Comparison of ENCODE assay signal across 29 cellular contexts in the genomic region with DNA sequence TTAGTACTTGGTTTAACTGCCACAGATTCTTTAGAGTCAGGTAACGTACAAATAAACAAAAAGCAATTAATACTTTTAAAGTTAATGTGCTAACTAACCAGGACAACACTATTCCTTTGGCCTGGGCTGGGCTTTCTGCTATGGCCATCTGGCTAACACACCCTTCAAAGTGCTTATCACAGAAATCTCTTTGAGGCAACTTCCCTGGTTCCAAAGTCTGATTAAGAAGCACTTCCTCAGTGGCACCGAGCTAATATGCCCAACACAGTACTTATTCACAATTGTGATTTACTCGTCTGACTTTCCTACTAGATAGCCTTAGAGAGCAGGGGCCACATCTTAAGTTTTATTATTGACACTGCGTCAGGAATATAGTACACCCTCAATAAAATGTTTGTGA.
"Had no signal": no experiment of that assay in that cellular context is flagged by ENCODE, and none has a peak within 500 bp of the region (broad histone marks: within the 10 kb centered on the region; RNA-seq: fewer than 3 reads in every experiment).

No MANE protein-coding gene starts in this region.

- H2AFZ ChIP-seq: neural progenitor cell, parathyroid adenoma had no signal

- H3K9me3 Mint-ChIP-seq: naive thymus-derived CD8-positive, alpha-beta T cell; nephron progenitor cell; neural progenitor cell; stimulated activated memory B cell treated with anti-CD40 and anti-IgM and Interleukin-4, amounts not matched to agents 10 μg/mL and 1 μg/mL and 100 μg/mL, for 72 hours; stimulated activated naive CD8-positive, alpha-beta T cell treated with anti-CD3 and anti-CD28 coated beads, Interleukin-15, Interleukin-2, amounts not matched to agents 100 ng/mL and 50 ng/mL, for 24 hours had no signal

- H3K9me3 ChIP-seq: ovary, psoas muscle, right lobe of liver, sigmoid colon, spleen, stomach, thoracic aorta, thyroid gland, tibial nerve, upper lobe of left lung, vagina had no signal

- DNase-seq: naive thymus-derived CD8-positive, alpha-beta T cell; nephron progenitor cell; occipital lobe; ovary; psoas muscle; right cardiac atrium; right lobe of liver; sigmoid colon; spleen; stimulated activated CD4-positive, alpha-beta T cell treated with anti-CD3 and anti-CD28 coated beads, Interleukin-12 subunit alpha, Interleukin-12 subunit beta, amount 100 ng/mL, for 4 hours; stimulated activated CD4-positive, alpha-beta T cell treated with anti-CD3 and anti-CD28 coated beads, Interleukin-1b, Interleukin-23, amount 100 ng/mL, for 48 hours; stimulated activated CD4-positive, alpha-beta T cell treated with anti-CD3 and anti-CD28 coated beads, Interleukin-4, amount 100 ng/mL, for 1 hour; stimulated activated CD4-positive, alpha-beta T cell treated with anti-CD3 and anti-CD28 coated beads, Interleukin-4, amount 100 ng/mL, for 4 hours; stimulated activated CD8-positive, alpha-beta memory T cell treated with anti-CD3 and anti-CD28 coated beads, Interleukin-4, amount 100 ng/mL, for 48 hours; stimulated activated naive CD4-positive, alpha-beta T cell; stomach; thyroid gland; trophoblast cell; upper lobe of left lung had no signal

- H3K36me3 ChIP-seq: neural progenitor cell, ovary, right lobe of liver, sigmoid colon, spleen, stomach, thoracic aorta, thyroid gland, tibial nerve, upper lobe of left lung, vagina had no signal

- H3K27ac ChIP-seq: ovary, parathyroid adenoma, psoas muscle, right lobe of liver, sigmoid colon, spleen, stomach, thoracic aorta, thyroid gland, tibial nerve, upper lobe of left lung, vagina had no signal

- ATAC-seq: naive thymus-derived CD8-positive, alpha-beta T cell; natural killer cell treated with Interleukin-12 subunit alpha and Interleukin-12 subunit beta and Interleukin-15 and Interleukin-18, amount 100 ng/mL, for 72 hours; psoas muscle; right cardiac atrium; right lobe of liver; stimulated activated memory B cell treated with anti-CD40 and anti-IgM and Interleukin-4, amounts not matched to agents 10 μg/mL and 1 μg/mL and 100 μg/mL, for 72 hours had no signal

- H3K36me3 Mint-ChIP-seq: naive thymus-derived CD8-positive, alpha-beta T cell; neural progenitor cell; stimulated activated memory B cell treated with anti-CD40 and anti-IgM and Interleukin-4, amounts not matched to agents 10 μg/mL and 1 μg/mL and 100 μg/mL, for 72 hours had no signal

- H3K4me1 Mint-ChIP-seq: stimulated activated memory B cell treated with anti-CD40 and anti-IgM and Interleukin-4, amounts not matched to agents 10 μg/mL and 1 μg/mL and 100 μg/mL, for 72 hours had no signal

- H3K79me2 ChIP-seq: parathyroid adenoma had no signal

- H3K4me2 ChIP-seq: neural progenitor cell, smooth muscle cell had no signal

- H3K27me3 Mint-ChIP-seq: natural killer cell treated with Interleukin-12 subunit alpha and Interleukin-12 subunit beta and Interleukin-15 and Interleukin-18, amount 100 ng/mL, for 72 hours; progenitor cell of endocrine pancreas had no signal

- H3K9ac ChIP-seq: neural progenitor cell, parathyroid adenoma had no signal

- H3K27ac Mint-ChIP-seq: naive thymus-derived CD8-positive, alpha-beta T cell; natural killer cell treated with Interleukin-12 subunit alpha and Interleukin-12 subunit beta and Interleukin-15 and Interleukin-18, amount 100 ng/mL, for 72 hours; neural progenitor cell; progenitor cell of endocrine pancreas; stimulated activated memory B cell treated with anti-CD40 and anti-IgM and Interleukin-4, amounts not matched to agents 10 μg/mL and 1 μg/mL and 100 μg/mL, for 72 hours; stimulated activated naive CD8-positive, alpha-beta T cell treated with anti-CD3 and anti-CD28 coated beads, Interleukin-15, Interleukin-2, amounts not matched to agents 100 ng/mL and 50 ng/mL, for 24 hours had no signal

- H3K4me3 Mint-ChIP-seq: naive thymus-derived CD8-positive, alpha-beta T cell; natural killer cell treated with Interleukin-12 subunit alpha and Interleukin-12 subunit beta and Interleukin-15 and Interleukin-18, amount 100 ng/mL, for 72 hours; nephron progenitor cell; neural progenitor cell; stimulated activated memory B cell treated with anti-CD40 and anti-IgM and Interleukin-4, amounts not matched to agents 10 μg/mL and 1 μg/mL and 100 μg/mL, for 72 hours; stimulated activated naive CD8-positive, alpha-beta T cell treated with anti-CD3 and anti-CD28 coated beads, Interleukin-15, Interleukin-2, amounts not matched to agents 100 ng/mL and 50 ng/mL, for 24 hours had no signal

- H3K4me1 ChIP-seq: parathyroid adenoma, psoas muscle, thyroid gland, tibial nerve, vagina had no signal

- H3K4me3 ChIP-seq: neural progenitor cell, ovary, psoas muscle, right lobe of liver, sigmoid colon, smooth muscle cell, spleen, stomach, thoracic aorta, thyroid gland, tibial nerve, upper lobe of left lung, vagina had no signal

- H3K27me3 ChIP-seq: neural progenitor cell, ovary, right lobe of liver, sigmoid colon, spleen, stomach, thyroid gland, tibial nerve, upper lobe of left lung, vagina had no signal
